ENCODE assay signal across 1 cellular context in genomic region chr17:27526603-27527002, GRCh38.
TF ChIP-seq lines count a peak whose summit lies in the region.

No MANE protein-coding gene starts in this region.

TF ChIP-seq in K562, 482 proteins besides CTCF, POLR2A, EP300 and RAD21 (continued from another document):
- TF ChIP-seq PURB (CRISPR knock-in tag; IDR thresholded peaks at IDR 0.05; ENCODE audit: low read depth) (no peak), POLR2AphosphoS5 (IDR thresholded peaks at IDR 0.05; ENCODE audit: control insufficient read depth, insufficient read depth, low read depth, low read length) (no peak), SMAD2 (IDR thresholded peaks at IDR 0.05; ENCODE audit: low read depth, low read length) (no peak), TEAD2 (tag; IDR thresholded peaks at IDR 0.05) (no peak), ZFX (CRISPR knock-in tag; IDR thresholded peaks at IDR 0.05) (no peak), ZNF253 (CRISPR knock-in tag; conservative IDR thresholded peaks at IDR 0.05) (no peak), EP400 (IDR thresholded peaks at IDR 0.05) (peak; percentile 59), BRD4 (IDR thresholded peaks at IDR 0.05) (no peak), ZNF695 (CRISPR knock-in tag; IDR thresholded peaks at IDR 0.05) (no peak), RB1 (IDR thresholded peaks at IDR 0.05; ENCODE audit: low read depth) (no peak), POU5F1 (IDR thresholded peaks at IDR 0.05; ENCODE audit: borderline replicate concordance, low read depth, low read length, partially characterized antibody) (no peak), HOMEZ (CRISPR knock-in tag; IDR thresholded peaks at IDR 0.05) (no peak), ZNF57 (CRISPR knock-in tag; IDR thresholded peaks at IDR 0.05) (no peak), L3MBTL2 (IDR thresholded peaks at IDR 0.05) (peak; percentile 79), HNRNPH1 (optimal IDR thresholded peaks at IDR 0.05; ENCODE audit: low read depth, low read length) (no peak), TRIM24 (IDR thresholded peaks at IDR 0.05) (no peak), ZNF124 (CRISPR knock-in tag; IDR thresholded peaks at IDR 0.05) (no peak), CREB3 (tag; conservative IDR thresholded peaks at IDR 0.05; ENCODE audit: low read depth) (no peak), RFX5 (IDR thresholded peaks at IDR 0.05; ENCODE audit: low read depth, low read length) (no peak), RFX7 (CRISPR knock-in tag; IDR thresholded peaks at IDR 0.05) (no peak), ZNF121 (CRISPR knock-in tag; conservative IDR thresholded peaks at IDR 0.05) (no peak), NBN (IDR thresholded peaks at IDR 0.05; ENCODE audit: low read depth) (0 out of 2 replicates have a peak, but pooled peaks have one; percentile 75), ZNF263 (CRISPR knock-in tag; IDR thresholded peaks at IDR 0.05; ENCODE audit: borderline replicate concordance) (peak; percentile 83), CBX1 (IDR thresholded peaks at IDR 0.05; ENCODE audit: low read depth) (no peak), JUND (IDR thresholded peaks at IDR 0.05; ENCODE audit: borderline replicate concordance, low read depth, low read length) (0 out of 2 replicates have a peak, but pooled peaks have one; percentile 8), JUND (tag; IDR thresholded peaks at IDR 0.05; ENCODE audit: borderline replicate concordance, low read depth, low read length) (peak; percentile 40; the same call in 1 of the 3 replicates), ZNF699 (CRISPR knock-in tag; IDR thresholded peaks at IDR 0.05; ENCODE audit: insufficient replicate concordance) (no peak), ZNF584 (CRISPR knock-in tag; IDR thresholded peaks at IDR 0.05; ENCODE audit: low read depth) (no peak), ZNF668 (CRISPR knock-in tag; IDR thresholded peaks at IDR 0.05) (no peak), USF2 (CRISPR knock-in tag; IDR thresholded peaks at IDR 0.05) (no peak), ZNF175 (CRISPR knock-in tag; IDR thresholded peaks at IDR 0.05; ENCODE audit: low read depth) (no peak), ETV6 (IDR thresholded peaks at IDR 0.05; ENCODE audit: borderline replicate concordance in 1 of 2, low read depth in 2 of 2, low read length in 1 of 2) (no peak), ETV6 (CRISPR knock-in tag; IDR thresholded peaks at IDR 0.05; ENCODE audit: borderline replicate concordance) (no peak), ZNF644 (tag; IDR thresholded peaks at IDR 0.05; ENCODE audit: low read depth) (no peak), TSC22D4 (tag; IDR thresholded peaks at IDR 0.05) (no peak), KDM4B (IDR thresholded peaks at IDR 0.05; ENCODE audit: borderline replicate concordance in 2 of 2, low read depth in 1 of 2) (no peak), TOE1 (IDR thresholded peaks at IDR 0.05; ENCODE audit: borderline replicate concordance) (0 out of 2 replicates have a peak, but pooled peaks have one; percentile 30), TOE1 (CRISPR knock-in tag; IDR thresholded peaks at IDR 0.05; ENCODE audit: borderline replicate concordance, low read depth) (no peak), NFE2L1 (tag; IDR thresholded peaks at IDR 0.05; ENCODE audit: borderline replicate concordance, low read depth) (no peak), KAT2B (IDR thresholded peaks at IDR 0.05; ENCODE audit: low read depth, low read length) (no peak), ZNF780A (CRISPR knock-in tag; IDR thresholded peaks at IDR 0.05) (no peak), RBM25 (IDR thresholded peaks at IDR 0.05; ENCODE audit: low read depth, low read length, severe bottlenecking) (no peak), TRIM28 (IDR thresholded peaks at IDR 0.05) (no peak), U2AF1 (optimal IDR thresholded peaks at IDR 0.05; ENCODE audit: low read depth, low read length) (no peak), ZNF280B (CRISPR knock-in tag; IDR thresholded peaks at IDR 0.05) (no peak)
- TF ChIP-seq, protein P1, sequence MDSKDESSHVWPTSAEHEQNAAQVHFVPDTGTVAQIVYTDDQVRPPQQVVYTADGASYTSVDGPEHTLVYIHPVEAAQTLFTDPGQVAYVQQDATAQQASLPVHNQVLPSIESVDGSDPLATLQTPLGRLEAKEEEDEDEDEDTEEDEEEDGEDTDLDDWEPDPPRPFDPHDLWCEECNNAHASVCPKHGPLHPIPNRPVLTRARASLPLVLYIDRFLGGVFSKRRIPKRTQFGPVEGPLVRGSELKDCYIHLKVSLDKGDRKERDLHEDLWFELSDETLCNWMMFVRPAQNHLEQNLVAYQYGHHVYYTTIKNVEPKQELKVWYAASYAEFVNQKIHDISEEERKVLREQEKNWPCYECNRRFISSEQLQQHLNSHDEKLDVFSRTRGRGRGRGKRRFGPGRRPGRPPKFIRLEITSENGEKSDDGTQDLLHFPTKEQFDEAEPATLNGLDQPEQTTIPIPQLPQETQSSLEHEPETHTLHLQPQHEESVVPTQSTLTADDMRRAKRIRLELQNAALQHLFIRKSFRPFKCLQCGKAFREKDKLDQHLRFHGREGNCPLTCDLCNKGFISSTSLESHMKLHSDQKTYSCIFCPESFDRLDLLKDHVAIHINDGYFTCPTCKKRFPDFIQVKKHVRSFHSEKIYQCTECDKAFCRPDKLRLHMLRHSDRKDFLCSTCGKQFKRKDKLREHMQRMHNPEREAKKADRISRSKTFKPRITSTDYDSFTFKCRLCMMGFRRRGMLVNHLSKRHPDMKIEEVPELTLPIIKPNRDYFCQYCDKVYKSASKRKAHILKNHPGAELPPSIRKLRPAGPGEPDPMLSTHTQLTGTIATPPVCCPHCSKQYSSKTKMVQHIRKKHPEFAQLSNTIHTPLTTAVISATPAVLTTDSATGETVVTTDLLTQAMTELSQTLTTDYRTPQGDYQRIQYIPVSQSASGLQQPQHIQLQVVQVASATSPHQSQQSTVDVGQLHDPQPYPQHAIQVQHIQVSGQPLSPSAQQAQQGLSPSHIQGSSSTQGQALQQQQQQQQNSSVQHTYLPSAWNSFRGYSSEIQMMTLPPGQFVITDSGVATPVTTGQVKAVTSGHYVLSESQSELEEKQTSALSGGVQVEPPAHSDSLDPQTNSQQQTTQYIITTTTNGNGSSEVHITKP (IDR thresholded peaks at IDR 0.05; ENCODE audit: partially characterized antibody): no peak
- TF ChIP-seq, protein P2, sequence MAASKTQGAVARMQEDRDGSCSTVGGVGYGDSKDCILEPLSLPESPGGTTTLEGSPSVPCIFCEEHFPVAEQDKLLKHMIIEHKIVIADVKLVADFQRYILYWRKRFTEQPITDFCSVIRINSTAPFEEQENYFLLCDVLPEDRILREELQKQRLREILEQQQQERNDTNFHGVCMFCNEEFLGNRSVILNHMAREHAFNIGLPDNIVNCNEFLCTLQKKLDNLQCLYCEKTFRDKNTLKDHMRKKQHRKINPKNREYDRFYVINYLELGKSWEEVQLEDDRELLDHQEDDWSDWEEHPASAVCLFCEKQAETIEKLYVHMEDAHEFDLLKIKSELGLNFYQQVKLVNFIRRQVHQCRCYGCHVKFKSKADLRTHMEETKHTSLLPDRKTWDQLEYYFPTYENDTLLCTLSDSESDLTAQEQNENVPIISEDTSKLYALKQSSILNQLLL (CRISPR knock-in tag; IDR thresholded peaks at IDR 0.05; ENCODE audit: borderline replicate concordance): no peak
- TF ChIP-seq, protein P3, sequence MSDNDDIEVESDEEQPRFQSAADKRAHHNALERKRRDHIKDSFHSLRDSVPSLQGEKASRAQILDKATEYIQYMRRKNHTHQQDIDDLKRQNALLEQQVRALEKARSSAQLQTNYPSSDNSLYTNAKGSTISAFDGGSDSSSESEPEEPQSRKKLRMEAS (CRISPR knock-in tag; IDR thresholded peaks at IDR 0.05): peak; percentile 68; the same call in 1 of the 2 replicates
